9 cellular contexts compared by ENCODE assay signal in genomic region chr17:50944902-50945720, GRCh38.
DNase-seq lines count a peak whose midpoint lies in the region; ATAC-seq, FAIRE-seq and TF ChIP-seq lines count a peak whose summit lies in the region.
"Had no signal": no experiment of that assay in that cellular context is flagged by ENCODE, and none has a peak within 500 bp of the region (broad histone marks: within the 10 kb centered on the region; RNA-seq: fewer than 3 reads in every experiment).

No MANE protein-coding gene starts in this region.

- H3K4me3 Mint-ChIP-seq in naive thymus-derived CD4-positive, alpha-beta T cell: peak overlapping the region in 9 of 10 donors; percentile 56 to 90 (median 79)

- H3K27me3 Mint-ChIP-seq in naive thymus-derived CD4-positive, alpha-beta T cell: no peaks in the 10 kb centered on the region

- H3K36me3 ChIP-seq in cardiac muscle cell (no peaks in the 10 kb centered on the region), bronchial epithelial cell (ENCODE audit: control insufficient read depth, insufficient read depth, low read length) (no peaks in the 10 kb centered on the region), urinary bladder (ENCODE audit: insufficient read depth) (no peaks in the 10 kb centered on the region)
- H3K36me3 ChIP-seq in naive thymus-derived CD4-positive, alpha-beta T cell (ENCODE audit: control insufficient read depth in 2 of 3, insufficient read depth in 3 of 3, low read length in 3 of 3): no peaks in the 10 kb centered on the region

- TF ChIP-seq CTCF in cardiac muscle cell (IDR thresholded peaks at IDR 0.05; ENCODE audit: low read depth, low read length): no peak
- TF ChIP-seq CTCF in bronchial epithelial cell (IDR thresholded peaks at IDR 0.05; ENCODE audit: insufficient read depth, low read length, severe bottlenecking): no peak

- no peak for ATAC-seq in naive thymus-derived CD4-positive, alpha-beta T cell

- peaks cover 25 to 64% (median 34%) of the 10 kb centered on the region in 7 donors for H3K4me1 Mint-ChIP-seq in naive thymus-derived CD4-positive, alpha-beta T cell

- 70% methylated on average over 18 of the region's 18 CpGs for WGBS in urinary bladder

- H3K27ac Mint-ChIP-seq in naive thymus-derived CD4-positive, alpha-beta T cell: peak overlapping the region in 6 of 9 donors; percentile 38 to 94 (median 88)

- peaks cover 0 to 6% (median 0%) of the 10 kb centered on the region in 5 donors for H3K36me3 Mint-ChIP-seq in naive thymus-derived CD4-positive, alpha-beta T cell

- peaks cover 0 to 1% (median 0%) of the 10 kb centered on the region in 11 donors for H3K9me3 Mint-ChIP-seq in naive thymus-derived CD4-positive, alpha-beta T cell

- CTCF ChIA-PET in naive thymus-derived CD4-positive, alpha-beta T cell (lab: Charles Lee): interaction anchor here (0.6 to 20.2 kb wide), 8 partner anchors 9 to 93 kb away, joined by 3 to 393 read pairs (median 4); partner anchors contain the start of gene TOB1

- H3K4me3 ChIP-seq in cardiac muscle cell (no peak overlapping the region), bronchial epithelial cell (ENCODE audit: low read depth, low read length) (peak overlapping the region; percentile 28), urinary bladder (ENCODE audit: low read depth, low read length) (peak overlapping the region; percentile 46)
- peak overlapping the region; percentile 73 for H3K4me3 ChIP-seq in naive thymus-derived CD4-positive, alpha-beta T cell (ENCODE audit: low read length)

- no peak for DNase-seq in cardiac muscle cell (ENCODE audit: low read depth in 1 of 2, low spot score in 1 of 2)
- no peak for DNase-seq in cardiac septum (ENCODE audit: low spot score)
- DNase-seq in bronchial epithelial cell (ENCODE audit: low read depth): no peak
- no peak for DNase-seq in naive thymus-derived CD4-positive, alpha-beta T cell
- no peak for DNase-seq in NCI-H526 treated with DMSO at 0.1 percent for 48 hours (lab: John Stamatoyannopoulos, UW)
- DNase-seq in NCI-H446 (lab: John Stamatoyannopoulos, UW): no peak
- no peak for DNase-seq in pons (ENCODE audit: low spot score)
- DNase-seq: amniotic stem cell had no signal

- no peak for FAIRE-seq in bronchial epithelial cell (lab: Jason Lieb, UNC)

- H3K27ac ChIP-seq in cardiac muscle cell: peak overlapping the region; percentile 90
- H3K27ac ChIP-seq in naive thymus-derived CD4-positive, alpha-beta T cell (ENCODE audit: low read depth, low read length): peak overlapping the region; percentile 88
- no peak overlapping the region for H3K27ac ChIP-seq in urinary bladder (ENCODE audit: low read depth)

- POLR2A ChIA-PET in naive thymus-derived CD4-positive, alpha-beta T cell (lab: Charles Lee): interaction anchor here (0.6 to 26.4 kb wide), 20 partner anchors 8 to 97 kb away, joined by 3 to 664 read pairs (median 5); partner anchors contain the start of gene TOB1

- H3K27me3 ChIP-seq in cardiac muscle cell: no peaks in the 10 kb centered on the region
- H3K27me3 ChIP-seq in bronchial epithelial cell (ENCODE audit: control insufficient read depth, insufficient read depth, low read length): no peaks in the 10 kb centered on the region
- H3K27me3 ChIP-seq in naive thymus-derived CD4-positive, alpha-beta T cell (ENCODE audit: control insufficient read depth in 2 of 2, insufficient read depth in 2 of 2, low read length in 2 of 2): no peaks in the 10 kb centered on the region

- intact Hi-C loops in cardiac septum (cut with DNase I): no loop called here
- intact Hi-C loops in naive thymus-derived CD4-positive, alpha-beta T cell (cut with micrococcal nuclease): loop anchor here (1.0 to 2.0 kb wide), 8 partner anchors 11 to 93 kb away; no protein-coding TSS in a partner anchor

- H3K9me3 ChIP-seq in cardiac muscle cell (ENCODE audit: low read depth): no peaks in the 10 kb centered on the region
- no peaks in the 10 kb centered on the region for H3K9me3 ChIP-seq in naive thymus-derived CD4-positive, alpha-beta T cell (ENCODE audit: control insufficient read depth in 2 of 3, low read length in 3 of 3)

- peaks cover 54% of the 10 kb centered on the region for H3K4me1 ChIP-seq in cardiac muscle cell (ENCODE audit: low read depth)
- H3K4me1 ChIP-seq in naive thymus-derived CD4-positive, alpha-beta T cell (ENCODE audit: control insufficient read depth in 2 of 2, insufficient read depth in 2 of 2, low read length in 2 of 2): peaks cover 17 to 33% of the 10 kb centered on the region in 2 donors
- peaks cover 2% of the 10 kb centered on the region for H3K4me1 ChIP-seq in urinary bladder (ENCODE audit: insufficient read depth)
